24 cellular contexts compared by ENCODE assay signal in the genomic region with DNA sequence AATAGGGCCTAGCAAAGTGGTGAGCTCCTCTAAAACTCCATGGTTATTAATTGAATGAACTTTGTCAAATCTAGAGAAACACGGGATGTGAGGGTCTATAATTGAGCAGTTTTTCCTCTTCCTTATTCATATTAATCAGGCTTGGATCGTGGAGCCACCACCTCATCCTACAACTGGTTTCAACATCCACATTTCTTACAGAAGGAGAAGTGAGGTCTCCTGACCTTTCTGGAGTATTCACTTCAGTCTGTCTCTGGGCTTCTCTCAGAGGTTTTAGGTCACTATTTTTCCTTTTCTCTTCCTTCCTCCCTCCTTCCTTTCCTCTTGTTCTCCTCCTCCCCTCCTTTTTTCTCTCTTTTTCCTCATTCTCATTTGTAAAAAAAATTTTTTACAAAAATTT.
"Had no signal": no experiment of that assay in that cellular context is flagged by ENCODE, and none has a peak within 500 bp of the region (broad histone marks: within the 10 kb centered on the region; RNA-seq: fewer than 3 reads in every experiment).

No MANE protein-coding gene starts in this region.

- H3K36me3 ChIP-seq: brain microvascular endothelial cell, heart left ventricle had no signal

- H3K27me3 ChIP-seq: brain microvascular endothelial cell, dorsolateral prefrontal cortex, heart left ventricle had no signal

- H3K4me3 ChIP-seq: coronary artery, dorsolateral prefrontal cortex, heart left ventricle had no signal

- H3K27ac ChIP-seq: brain microvascular endothelial cell, coronary artery, dorsolateral prefrontal cortex, heart left ventricle had no signal

- DNase-seq: activated CD4-positive, alpha-beta memory T cell treated with anti-CD3 and anti-CD28 coated beads for 36 hours; activated CD4-positive, alpha-beta T cell treated with anti-CD3 and anti-CD28 coated beads for 36 hours; activated CD4-positive, alpha-beta T cell treated with anti-CD3 and anti-CD28 coated beads, Interleukin-2, amount 10 ng/mL, durations not matched to agents 24 days and 14 days; activated CD4-positive, CD25-positive, alpha-beta regulatory T cell; activated CD4-positive, CD25-positive, alpha-beta regulatory T cell treated with anti-CD3 and anti-CD28 coated beads, Interleukin-2, amount 50 U/mL, for 72 hours; activated CD8-positive, alpha-beta memory T cell treated with anti-CD3 and anti-CD28 coated beads, Interleukin-2, amount 10 ng/mL, durations not matched to agents 7 days and 5 days; activated CD8-positive, alpha-beta memory T cell treated with anti-CD3 and anti-CD28 coated beads, Interleukin-2, amount 50 U/mL, for 4 hours; activated CD8-positive, alpha-beta T cell treated with anti-CD3 and anti-CD28 coated beads, Interleukin-2, amount 10 ng/mL, durations not matched to agents 7 days and 5 days; activated gamma-delta T cell; activated naive CD4-positive, alpha-beta T cell; activated naive CD4-positive, alpha-beta T cell treated with anti-CD3 and anti-CD28 coated beads, Interleukin-2, amount 10 ng/mL, durations not matched to agents 7 days and 5 days; activated naive CD8-positive, alpha-beta T cell treated with anti-CD3 and anti-CD28 coated beads, Interleukin-2, amount 10 ng/mL, durations not matched to agents 7 days and 5 days; activated T-cell treated with anti-CD3 and anti-CD28 coated beads, Interleukin-2, amount 50 U/mL, for 1 hour; activated T-cell treated with anti-CD3 and anti-CD28 coated beads, Interleukin-2, amount 50 U/mL, for 48 hours; brain microvascular endothelial cell; dorsolateral prefrontal cortex; effector memory CD4-positive, alpha-beta T cell; endodermal cell; foreskin fibroblast; glutamatergic neuron; heart left ventricle; T-helper 17 cell; T1000 had no signal
